In the genomic region with DNA sequence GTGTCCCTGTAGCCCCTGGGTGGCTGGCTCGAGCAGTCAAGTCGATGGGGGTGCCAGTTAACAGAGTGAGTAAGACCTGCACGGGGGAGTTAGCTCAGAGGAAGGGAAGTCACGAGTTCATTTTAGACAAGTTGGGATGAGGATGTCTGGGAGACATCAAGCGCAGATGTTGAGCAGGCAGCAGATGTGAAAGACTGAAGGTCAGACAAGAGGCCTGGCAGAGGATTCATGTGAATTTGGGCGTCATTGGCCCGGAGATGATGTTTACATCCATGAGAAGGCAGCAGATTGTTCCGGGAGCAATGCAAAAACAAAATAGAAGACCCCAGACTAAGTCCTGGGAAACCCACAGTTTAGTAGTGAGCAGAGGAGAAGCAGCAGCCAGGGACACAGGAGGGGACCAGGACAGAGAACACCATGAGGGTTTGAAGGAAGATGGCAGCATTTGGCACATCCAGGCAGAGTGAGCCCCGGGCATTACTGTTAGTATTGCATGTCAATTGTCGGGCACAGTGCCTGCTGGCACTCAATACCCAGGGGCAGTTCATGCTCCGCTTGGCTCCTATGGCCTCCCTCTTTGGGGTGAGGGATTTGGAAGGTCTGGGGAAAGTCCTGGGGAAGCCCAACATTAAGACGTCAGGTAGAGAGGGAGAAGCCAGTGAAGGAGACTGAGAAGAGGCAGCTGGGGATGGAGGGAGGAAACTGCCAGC, we compare ENCODE assay signal across 1 cellular context.
TF ChIP-seq lines count a peak whose summit lies in the region.

No MANE protein-coding gene starts in this region.

TF ChIP-seq in K562, 482 proteins besides CTCF, POLR2A, EP300 and RAD21 (continued from another document):
- TF ChIP-seq, protein P1, sequence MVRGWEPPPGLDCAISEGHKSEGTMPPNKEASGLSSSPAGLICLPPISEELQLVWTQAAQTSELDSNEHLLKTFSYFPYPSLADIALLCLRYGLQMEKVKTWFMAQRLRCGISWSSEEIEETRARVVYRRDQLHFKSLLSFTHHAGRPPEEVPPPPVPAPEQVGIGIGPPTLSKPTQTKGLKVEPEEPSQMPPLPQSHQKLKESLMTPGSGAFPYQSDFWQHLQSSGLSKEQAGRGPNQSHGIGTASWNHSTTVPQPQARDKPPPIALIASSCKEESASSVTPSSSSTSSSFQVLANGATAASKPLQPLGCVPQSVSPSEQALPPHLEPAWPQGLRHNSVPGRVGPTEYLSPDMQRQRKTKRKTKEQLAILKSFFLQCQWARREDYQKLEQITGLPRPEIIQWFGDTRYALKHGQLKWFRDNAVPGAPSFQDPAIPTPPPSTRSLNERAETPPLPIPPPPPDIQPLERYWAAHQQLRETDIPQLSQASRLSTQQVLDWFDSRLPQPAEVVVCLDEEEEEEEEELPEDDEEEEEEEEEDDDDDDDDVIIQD (CRISPR knock-in tag; IDR thresholded peaks at IDR 0.05) = no peak
- no peak for TF ChIP-seq SREBF2 (CRISPR knock-in tag; IDR thresholded peaks at IDR 0.05)
